ENCODE assay signal across 8 cellular contexts in the genomic region with DNA sequence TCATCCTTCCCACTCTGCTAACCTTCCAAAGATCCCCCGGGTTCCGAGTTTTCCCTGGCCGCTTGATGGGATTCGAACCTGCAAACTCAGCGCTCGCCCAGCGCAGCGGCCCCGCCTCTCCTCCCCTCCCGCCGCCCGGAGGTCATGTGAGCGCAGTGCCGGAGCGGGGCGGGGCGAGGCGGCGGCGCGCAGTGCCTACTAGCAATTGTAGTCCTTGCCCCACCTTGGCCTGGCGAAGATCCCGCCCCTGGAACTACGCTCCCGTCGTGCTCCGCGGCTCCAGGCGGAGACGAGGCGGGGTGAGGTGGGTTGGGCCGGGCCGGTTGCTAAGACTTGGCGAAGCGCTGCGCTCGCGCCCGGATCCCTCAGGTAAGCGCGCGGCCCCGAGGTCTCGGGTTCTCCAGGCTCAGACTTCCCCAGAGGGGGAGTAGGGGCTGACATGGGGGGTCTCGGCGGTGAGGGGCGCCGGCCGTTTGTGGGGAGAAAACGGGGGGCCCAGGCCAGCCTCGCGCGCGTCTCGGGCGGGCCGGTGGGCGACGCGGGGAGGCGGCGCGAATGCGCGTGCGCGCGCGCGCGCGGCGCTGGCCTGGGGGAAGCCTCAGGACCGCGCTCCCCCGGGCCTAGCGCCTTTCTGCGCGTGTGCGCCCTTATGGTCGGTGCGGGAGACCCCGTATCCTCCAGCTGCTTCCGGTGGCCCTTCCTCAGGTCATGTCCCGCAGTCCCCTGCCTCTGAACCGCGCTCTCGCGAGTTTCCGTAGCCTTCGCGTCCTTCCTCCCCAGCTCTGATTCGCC.
A peak's percentile ranks its signal among the peaks of the same experiment; 100 is the strongest.
DNase-seq lines count a peak whose midpoint lies in the region; ATAC-seq and TF ChIP-seq lines count a peak whose summit lies in the region.

A gene (plus strand): TSS at position 329 of the 792 bp plus-strand sequence. CDS start 6,649 bp downstream, outside the sequence.
A gene with protein sequence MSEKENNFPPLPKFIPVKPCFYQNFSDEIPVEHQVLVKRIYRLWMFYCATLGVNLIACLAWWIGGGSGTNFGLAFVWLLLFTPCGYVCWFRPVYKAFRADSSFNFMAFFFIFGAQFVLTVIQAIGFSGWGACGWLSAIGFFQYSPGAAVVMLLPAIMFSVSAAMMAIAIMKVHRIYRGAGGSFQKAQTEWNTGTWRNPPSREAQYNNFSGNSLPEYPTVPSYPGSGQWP (plus strand): TSS at position 329 of the 792 bp plus-strand sequence. CDS start 9,621 bp downstream, outside the sequence.

- H3K4me3 ChIP-seq in AG09309 (ENCODE audit: control insufficient read depth, low read depth, low read length) = peak within 1 kb of the TSS; percentile 70

- peak; percentile 92 for DNase-seq in AG09309 (ENCODE audit: low read depth)
- DNase-seq in NCI-H446 treated with DMSO at 0.1 percent for 48 hours (lab: John Stamatoyannopoulos, UW) = peak; percentile 98
- DNase-seq in activated CD4-positive, CD25-positive, alpha-beta regulatory T cell treated with anti-CD3 and anti-CD28 coated beads, Interleukin-2, amount 50 U/mL, for 16 hours (ENCODE audit: low read depth, low spot score) = peak; percentile 94
- DNase-seq in cerebellar cortex (ENCODE audit: low spot score) = peak; percentile 98
- peak; percentile 100 for DNase-seq in iris pigment epithelial cell (ENCODE audit: low read depth)
- peak; percentile 97 for DNase-seq in stimulated activated CD4-positive, alpha-beta T cell treated with anti-CD3 and anti-CD28 coated beads, Interleukin-12 subunit alpha, Interleukin-12 subunit beta, amount 100 ng/mL, for 24 hours (ENCODE audit: low read depth in 2 of 2)

- peak; percentile 90 for ATAC-seq in GM19035 (IDR thresholded peaks at IDR 0.05; ENCODE audit: unreplicated experiment)
- peak; percentile 83 for ATAC-seq in HG03354 (IDR thresholded peaks at IDR 0.05; ENCODE audit: poor library complexity, severe bottlenecking, unreplicated experiment)

- TF ChIP-seq CTCF in AG09309 (IDR thresholded peaks at IDR 0.05; ENCODE audit: control insufficient read depth, insufficient read depth, low read depth, low read length, missing control alignments) = no peak

Comparison
In these comparisons a context has a peak if more than half of its experiments do, and no peak if none do; other contexts are left out.
1. Peak in every context shown above with its lines: DNase-seq, ATAC-seq and H3K4me3 ChIP-seq.